Comparison of ENCODE assay signal across 34 cellular contexts in the genomic region with DNA sequence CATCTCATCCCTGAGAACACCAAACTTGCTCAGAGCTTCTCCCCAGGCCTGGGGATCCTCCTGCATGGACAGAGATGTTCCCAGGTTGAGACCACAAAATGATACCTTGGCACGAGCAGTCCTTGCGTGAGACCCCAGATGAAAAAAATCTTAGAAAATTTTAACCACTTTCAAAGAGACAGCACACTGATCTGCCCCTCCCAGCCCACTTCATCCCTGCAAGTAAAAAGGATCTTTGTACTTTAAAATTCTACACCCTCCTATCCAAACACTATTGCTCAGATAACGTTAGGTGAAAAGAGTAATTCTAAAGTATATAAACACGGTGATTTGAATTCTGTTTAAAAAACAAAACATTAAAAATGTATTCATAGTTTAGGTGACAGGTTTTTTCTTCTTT.
"Had no signal": no experiment of that assay in that cellular context is flagged by ENCODE, and none has a peak within 500 bp of the region (broad histone marks: within the 10 kb centered on the region; RNA-seq: fewer than 3 reads in every experiment).

No MANE protein-coding gene starts in this region.

- H3K4me2 ChIP-seq: KMS-11 had no signal

- H3K27me3 ChIP-seq: MG63 had no signal

- H3K27ac ChIP-seq: KMS-11 had no signal

- H3K36me3 ChIP-seq: MG63 had no signal

- DNase-seq: Karpas-422, Kasumi-1, MG63, MM.1S, MV-4-11, NCI-H1048, NCI-H1092, NCI-H1092 treated with DMSO at 0.1 percent for 48 hours, NCI-H1105, NCI-H1105 treated with DMSO at 0.1 percent for 48 hours, NCI-H1417, NCI-H1417 treated with DMSO at 0.1 percent for 48 hours, NCI-H1436, NCI-H1436 treated with DMSO at 0.1 percent for 48 hours, NCI-H146, NCI-H1694, NCI-H1694 treated with DMSO at 0.1 percent for 48 hours, NCI-H187, NCI-H187 treated with DMSO at 0.1 percent for 48 hours, NCI-H1930, NCI-H2029, NCI-H2029 treated with DMSO at 0.1 percent for 48 hours, NCI-H2081, NCI-H2081 treated with DMSO at 0.1 percent for 48 hours, NCI-H2107, NCI-H2171, NCI-H2171 treated with DMSO at 0.1 percent for 48 hours, NCI-H2227 treated with DMSO at 0.1 percent for 48 hours, NCI-H226, NCI-H345, NCI-H446, NCI-H446 treated with DMSO at 0.1 percent for 48 hours, NCI-H510A had no signal

- H3K9me3 ChIP-seq: MG63 had no signal

- H3K9ac ChIP-seq: KMS-11 had no signal

- H3K4me3 ChIP-seq: MG63 had no signal
